15 cellular contexts compared by ENCODE assay signal in the genomic region with DNA sequence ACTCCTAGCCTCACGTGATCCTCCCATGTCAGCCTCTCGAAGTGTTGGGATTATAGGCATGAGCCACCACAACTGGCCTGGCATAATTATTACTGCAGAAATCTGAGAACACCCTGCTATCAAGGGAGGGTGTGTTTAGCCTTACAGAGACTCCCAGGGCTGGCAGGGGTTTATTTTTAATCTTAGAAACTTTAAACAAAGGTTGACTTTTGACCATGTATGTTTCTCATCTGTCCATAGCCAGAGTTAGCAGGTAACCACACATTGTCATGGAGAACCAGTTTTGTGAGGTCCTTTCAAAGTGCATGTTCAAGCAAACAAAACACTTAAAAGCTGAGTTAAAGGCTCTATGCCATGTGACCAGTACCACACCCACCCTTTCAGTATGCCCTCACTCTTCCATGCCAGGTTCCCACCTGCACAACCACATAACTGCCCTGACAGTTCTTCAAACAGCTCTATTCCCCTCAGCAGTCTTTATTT. TPM values are rescaled to one million over a fixed set of nuclear protein-coding genes. Genes with fewer than 3 reads are reported as not detected.
DNase-seq lines count a peak whose midpoint lies in the region; ATAC-seq and TF ChIP-seq lines count a peak whose summit lies in the region.
"Had no signal": no experiment of that assay in that cellular context is flagged by ENCODE, and none has a peak within 500 bp of the region (broad histone marks: within the 10 kb centered on the region; RNA-seq: fewer than 3 reads in every experiment).

No MANE protein-coding gene starts in this region.

- BruUV-seq in Calu3 (replicated peaks; lab: Mats Ljungman, UMichigan) (no TSS peak), IMR-90 (replicated peaks; lab: Mats Ljungman, UMichigan) (no TSS peak)

- H3K18ac ChIP-seq in IMR-90 (ENCODE audit: low read depth, low read length) = no peak overlapping the region

- in situ Hi-C loops in IMR-90 (cut with MboI; ENCODE audit: low sequenced_read_pairs) = no loop called here
- in situ Hi-C loops in GM13976 (cut with MboI; ENCODE audit: low sequenced_read_pairs, unreplicated experiment) = no loop called here

- no peak overlapping the region for H2BK15ac ChIP-seq in IMR-90 (ENCODE audit: low read depth, low read length)

- dilution Hi-C loops in IMR-90 (cut with HindIII; ENCODE audit: low sequenced_read_pairs, unreplicated experiment) = no loop called here

- H3K4me1 ChIP-seq in IMR-90 (ENCODE audit: control insufficient read depth, insufficient read depth, low read length) = peaks cover 13% of the 10 kb centered on the region
- H3K4me1 ChIP-seq in mucosa of descending colon (ENCODE audit: low read depth) = peaks cover 70% of the 10 kb centered on the region
- H3K4me1 ChIP-seq in uterus = peaks cover 1 to 5% of the 10 kb centered on the region in 2 donors

- H3K27me3 ChIP-seq in IMR-90 (ENCODE audit: control insufficient read depth, insufficient read depth, low read length) (no peaks in the 10 kb centered on the region), uterus (no peaks in the 10 kb centered on the region)
- H3K27me3 ChIP-seq: Peyer's patch had no signal

- no peak overlapping the region for H2AFZ ChIP-seq in IMR-90 (replicated peaks; ENCODE audit: low read length, poor library complexity)

- H4K8ac ChIP-seq in IMR-90 (ENCODE audit: low read depth in 2 of 2, low read length in 2 of 2) = no peak overlapping the region

- H3K4me3 ChIP-seq in IMR-90 (ENCODE audit: insufficient read depth, low read depth, low read length) (no peak overlapping the region), mucosa of descending colon (no peak overlapping the region), uterus (no peak overlapping the region)
- H3K4me3 ChIP-seq: Peyer's patch had no signal

- no peak for TF ChIP-seq POLR2A in IMR-90 (IDR thresholded peaks at IDR 0.05; ENCODE audit: low read depth, low read length)
- no peak for TF ChIP-seq POLR2A in uterus (IDR thresholded peaks at IDR 0.05)

- peaks cover 72% of the 10 kb centered on the region for H3K4me1 Mint-ChIP-seq in Calu3 (ENCODE audit: low read depth, unreplicated experiment)
- peaks cover 86% of the 10 kb centered on the region for H3K4me1 Mint-ChIP-seq in activated T-helper 1 cell treated with anti-CD3 and anti-CD28 coated beads, Interleukin-12 subunit alpha, Interleukin-12 subunit beta, Interleukin-2, Interleukin-4 antibody, amounts not matched to agents 30 ng/mL and 10 ng/mL and 1 ng/mL, durations not matched to agents 14 hours and 24 hours and 36 hours (ENCODE audit: low read depth)

- peak overlapping the region; percentile 10 for H3K27ac Mint-ChIP-seq in Calu3 (ENCODE audit: unreplicated experiment)
- peak overlapping the region; percentile 83 for H3K27ac Mint-ChIP-seq in activated T-helper 1 cell treated with anti-CD3 and anti-CD28 coated beads, Interleukin-12 subunit alpha, Interleukin-12 subunit beta, Interleukin-2, Interleukin-4 antibody, amounts not matched to agents 30 ng/mL and 10 ng/mL and 1 ng/mL, durations not matched to agents 14 hours and 24 hours and 36 hours

- no peak for TF ChIP-seq RAD21 in IMR-90 (IDR thresholded peaks at IDR 0.05; ENCODE audit: low read length)

- 0 out of 2 replicates have a peak overlapping the region, but pooled peaks have one; percentile 0 for H3K14ac ChIP-seq in IMR-90 (replicated peaks; ENCODE audit: low read depth, low read length)

- POLR2A ChIA-PET in IMR-90 (lab: Charles Lee; ENCODE audit: unreplicated experiment) = no interaction called here

- peak overlapping the region; percentile 6 for H3K4me3 Mint-ChIP-seq in Calu3 (ENCODE audit: low read depth, unreplicated experiment)
- peak overlapping the region; percentile 11 for H3K4me3 Mint-ChIP-seq in activated T-helper 1 cell treated with anti-CD3 and anti-CD28 coated beads, Interleukin-12 subunit alpha, Interleukin-12 subunit beta, Interleukin-2, Interleukin-4 antibody, amounts not matched to agents 30 ng/mL and 10 ng/mL and 1 ng/mL, durations not matched to agents 14 hours and 24 hours and 36 hours
- H3K4me3 Mint-ChIP-seq: immature natural killer cell had no signal

- peak overlapping the region; percentile 20; the same call in 1 of the 2 replicates for H3K4me2 ChIP-seq in IMR-90 (ENCODE audit: low read depth, low read length)

- peaks cover 14% of the 10 kb centered on the region; the same call in 1 of the 2 replicates for H3K9me1 ChIP-seq in IMR-90 (ENCODE audit: insufficient read depth, low read length)

- intact Hi-C loops in Calu3 (cut with micrococcal nuclease; ENCODE audit: unreplicated experiment) (loop anchor here (1.0 kb wide), 1 partner anchor 8 kb away; no protein-coding TSS in a partner anchor), IMR-90 (cut with micrococcal nuclease) (no loop called here), mucosa of descending colon (cut with DNase I, micrococcal nuclease) (no loop called here), uterus (cut with DNase I; ENCODE audit: low total_unique reads) (no loop called here)
- intact Hi-C loops in activated T-helper 1 cell treated with anti-CD3 and anti-CD28 coated beads, Interleukin-12 subunit alpha, Interleukin-12 subunit beta, Interleukin-2, Interleukin-4 antibody, amounts not matched to agents 30 ng/mL and 10 ng/mL and 1 ng/mL, durations not matched to agents 14 hours and 24 hours and 36 hours (cut with micrococcal nuclease) = loop anchor here (1.0 kb wide), 2 partner anchors 8 to 14 kb away; no protein-coding TSS in a partner anchor

- no peak overlapping the region for H2BK20ac ChIP-seq in IMR-90 (ENCODE audit: low read depth, low read length)

- peaks cover 22% of the 10 kb centered on the region for H3K36me3 Mint-ChIP-seq in Calu3 (ENCODE audit: insufficient read depth, unreplicated experiment)
- peaks cover 71% of the 10 kb centered on the region for H3K36me3 Mint-ChIP-seq in activated T-helper 1 cell treated with anti-CD3 and anti-CD28 coated beads, Interleukin-12 subunit alpha, Interleukin-12 subunit beta, Interleukin-2, Interleukin-4 antibody, amounts not matched to agents 30 ng/mL and 10 ng/mL and 1 ng/mL, durations not matched to agents 14 hours and 24 hours and 36 hours (ENCODE audit: low read depth)
- H3K36me3 Mint-ChIP-seq: immature natural killer cell had no signal

- CTCF ChIA-PET in Calu3 (lab: Charles Lee) = interaction anchor here (0.6 to 1.9 kb wide), 7 partner anchors 9 to 103 kb away, joined by 3 to 12 read pairs (median 4); a partner anchor contains a TSS
- CTCF ChIA-PET in IMR-90 (lab: Yijun Ruan, JAX) = no interaction called here

- H4K20me1 ChIP-seq in IMR-90 (ENCODE audit: insufficient read depth, low read length) = peaks cover 65% of the 10 kb centered on the region

- no peak overlapping the region for H3K23ac ChIP-seq in IMR-90 (ENCODE audit: low read depth, low read length)

- ATAC-seq in IMR-90 (ENCODE audit: low read depth) (peak; percentile 41), mucosa of descending colon (peak; percentile 88)

- H3K27me3 Mint-ChIP-seq in Calu3 (ENCODE audit: unreplicated experiment) = no peaks in the 10 kb centered on the region
- no peaks in the 10 kb centered on the region for H3K27me3 Mint-ChIP-seq in activated T-helper 1 cell treated with anti-CD3 and anti-CD28 coated beads, Interleukin-12 subunit alpha, Interleukin-12 subunit beta, Interleukin-2, Interleukin-4 antibody, amounts not matched to agents 30 ng/mL and 10 ng/mL and 1 ng/mL, durations not matched to agents 14 hours and 24 hours and 36 hours (ENCODE audit: insufficient read depth)

- H3K4ac ChIP-seq in IMR-90 (ENCODE audit: low read depth, low read length) = no peak overlapping the region

- no CpG with 5 or more reads among the region's 2 CpGs for WGBS in IMR-90 (ENCODE audit: extremely low coverage in 2 of 2, insufficient read length in 1 of 2), 2 experiments

- no peaks in the 10 kb centered on the region for H3K9me3 Mint-ChIP-seq in Calu3 (ENCODE audit: low read depth, unreplicated experiment)
- peaks cover 6% of the 10 kb centered on the region for H3K9me3 Mint-ChIP-seq in activated T-helper 1 cell treated with anti-CD3 and anti-CD28 coated beads, Interleukin-12 subunit alpha, Interleukin-12 subunit beta, Interleukin-2, Interleukin-4 antibody, amounts not matched to agents 30 ng/mL and 10 ng/mL and 1 ng/mL, durations not matched to agents 14 hours and 24 hours and 36 hours
- H3K9me3 Mint-ChIP-seq: immature natural killer cell had no signal

- H2AK9ac ChIP-seq in IMR-90 (replicated peaks; ENCODE audit: low read depth, low read length, poor library complexity) = no peak overlapping the region

- H3K36me3 ChIP-seq in IMR-90 (ENCODE audit: control insufficient read depth, insufficient read depth, low read length) (peaks cover 4% of the 10 kb centered on the region; the same call in 1 of the 2 replicates), mucosa of descending colon (ENCODE audit: low read depth) (no peaks in the 10 kb centered on the region), uterus (no peaks in the 10 kb centered on the region)
- H3K36me3 ChIP-seq: Peyer's patch had no signal

- DNase-seq in Calu3 (peak; percentile 63), IMR-90 (no peak), mucosa of descending colon (peak in 1 of 3 donors; percentile 77), GF-D8 (lab: John Stamatoyannopoulos, UW) (no peak), GM13976 (ENCODE audit: low spot score) (no peak), medulla oblongata (ENCODE audit: extremely low spot score) (no peak), uterus (no peak)
- no peak for DNase-seq in activated T-helper 1 cell treated with anti-CD3 and anti-CD28 coated beads, Interleukin-12 subunit alpha, Interleukin-12 subunit beta, Interleukin-2, Interleukin-4 antibody, amounts not matched to agents 30 ng/mL and 10 ng/mL and 1 ng/mL, durations not matched to agents 14 hours and 24 hours and 36 hours (ENCODE audit: low spot score)
- DNase-seq: activated CD4-positive, CD25-positive, alpha-beta regulatory T cell treated with anti-CD3 and anti-CD28 coated beads, Interleukin-2, amount 50 U/mL, for 72 hours; aorta; EL; immature natural killer cell; Peyer's patch had no signal

- 0 out of 2 replicates have a peak overlapping the region, but pooled peaks have one; percentile 37 for H3K27ac ChIP-seq in IMR-90 (ENCODE audit: insufficient read depth, low read length)
- no peak overlapping the region for H3K27ac ChIP-seq in uterus

- H2BK120ac ChIP-seq in IMR-90 (ENCODE audit: low read depth, low read length) = no peak overlapping the region

- no peak overlapping the region for H3K56ac ChIP-seq in IMR-90 (ENCODE audit: extremely low read depth, insufficient read depth, low read length)

- no peak overlapping the region for H2AK5ac ChIP-seq in IMR-90 (ENCODE audit: low read depth, low read length)

- peaks cover 36 to 80% of the 10 kb centered on the region in 2 experiments for H3K79me1 ChIP-seq in IMR-90 (ENCODE audit: low read depth in 1 of 2, low read length in 2 of 2)

- H4K91ac ChIP-seq in IMR-90 (ENCODE audit: insufficient read depth, low read depth, low read length) = no peak overlapping the region

- H2BK5ac ChIP-seq in IMR-90 (ENCODE audit: low read depth, low read length, poor library complexity, severe bottlenecking) = no peak overlapping the region

- no peak overlapping the region for H4K5ac ChIP-seq in IMR-90 (ENCODE audit: low read depth, low read length)

- no peak overlapping the region for H3K9ac ChIP-seq in IMR-90 (ENCODE audit: low read depth, low read length)

- no peaks in the 10 kb centered on the region for H3K9me3 ChIP-seq in IMR-90 (ENCODE audit: control insufficient read depth, insufficient read depth, low read length)
- H3K9me3 ChIP-seq in mucosa of descending colon = no peaks in the 10 kb centered on the region
- no peaks in the 10 kb centered on the region for H3K9me3 ChIP-seq in uterus
- H3K9me3 ChIP-seq: Peyer's patch had no signal

- no peak for TF ChIP-seq CTCF in Calu3 (IDR thresholded peaks at IDR 0.05; ENCODE audit: unreplicated experiment)
- TF ChIP-seq CTCF in IMR-90 (conservative IDR thresholded peaks at IDR 0.05; ENCODE audit: low read depth, low read length) = no peak
- no peak for TF ChIP-seq CTCF in mucosa of descending colon (IDR thresholded peaks at IDR 0.05)
- TF ChIP-seq CTCF in GM13976 (IDR thresholded peaks at IDR 0.05; ENCODE audit: borderline replicate concordance, control extremely low read depth, extremely low read depth, insufficient read depth, missing control alignments) = no peak
- TF ChIP-seq CTCF in uterus (IDR thresholded peaks at IDR 0.05) = no peak

RNA-seq across cellular contexts. Expression of a gene that starts 11.1 kb away (rescaled TPM):
- total RNA-seq in Calu3 (2022) (30.6 and 33.6 TPM in 2 replicates), IMR-90 (2012; rRNA removed) (24.7 and 26.1 TPM in 2 replicates), mucosa of descending colon (10 to 100 TPM; 17.2 to 31.8 (median 23.5) TPM), uterus (10 to 100 TPM; 25.4 to 63.8 (median 43.6) TPM)
- polyA plus RNA-seq in IMR-90 (2012; rRNA removed) = 61.8 and 78.2 TPM in 2 replicates
- polyA plus RNA-seq in IMR-90 (2012; cell fraction: cytosol; rRNA removed) = 10.3 and 19.5 TPM in 2 replicates
- polyA plus RNA-seq in IMR-90 (2012; cell fraction: nucleus; rRNA removed; ENCODE audit: low replicate concordance) = 16.8 and 18.9 TPM in 2 replicates
- total RNA-seq in activated T-helper 1 cell treated with anti-CD3 and anti-CD28 coated beads, Interleukin-12 subunit alpha, Interleukin-12 subunit beta, Interleukin-2, Interleukin-4 antibody, amounts not matched to agents 30 ng/mL and 10 ng/mL and 1 ng/mL, durations not matched to agents 14 hours and 24 hours and 36 hours = 175 and 177 TPM in 2 replicates

RNA-seq across cellular contexts. Expression of a gene that starts 48.1 kb away (rescaled TPM):
- 0.29 TPM in 1 of 2 replicates, not detected in the other for total RNA-seq in Calu3 (2022)
- total RNA-seq in IMR-90 (2012; rRNA removed) = under 0.01 TPM in 1 of 2 replicates, not detected in the other
- not detected in 2 replicates for polyA plus RNA-seq in IMR-90 (2012; rRNA removed)
- polyA plus RNA-seq in IMR-90 (2012; cell fraction: cytosol; rRNA removed) = not detected in 2 replicates
- polyA plus RNA-seq in IMR-90 (2012; cell fraction: nucleus; rRNA removed; ENCODE audit: low replicate concordance) = 0.03 TPM in 1 of 2 replicates, not detected in the other
- total RNA-seq in activated T-helper 1 cell treated with anti-CD3 and anti-CD28 coated beads, Interleukin-12 subunit alpha, Interleukin-12 subunit beta, Interleukin-2, Interleukin-4 antibody, amounts not matched to agents 30 ng/mL and 10 ng/mL and 1 ng/mL, durations not matched to agents 14 hours and 24 hours and 36 hours = not detected in 2 replicates
- total RNA-seq in mucosa of descending colon = not detected
- total RNA-seq in uterus = not detected
- total RNA-seq: endothelial cell of umbilical vein, MCF 10A, Peyer's patch had no signal
- polyA plus RNA-seq: aorta, endothelial cell of umbilical vein had no signal

Comparison
In these comparisons a context has a peak if more than half of its experiments do, and no peak if none do; other contexts are left out.
1. intact Hi-C loops: an anchor here in Calu3 (1.0 kb wide) and activated T-helper 1 cell treated with anti-CD3 and anti-CD28 coated beads, Interleukin-12 subunit alpha, Interleukin-12 subunit beta, Interleukin-2, Interleukin-4 antibody, amounts not matched to agents 30 ng/mL and 10 ng/mL and 1 ng/mL, durations not matched to agents 14 hours and 24 hours and 36 hours (1.0 kb wide); none called in IMR-90, mucosa of descending colon and uterus.